In the genomic region with DNA sequence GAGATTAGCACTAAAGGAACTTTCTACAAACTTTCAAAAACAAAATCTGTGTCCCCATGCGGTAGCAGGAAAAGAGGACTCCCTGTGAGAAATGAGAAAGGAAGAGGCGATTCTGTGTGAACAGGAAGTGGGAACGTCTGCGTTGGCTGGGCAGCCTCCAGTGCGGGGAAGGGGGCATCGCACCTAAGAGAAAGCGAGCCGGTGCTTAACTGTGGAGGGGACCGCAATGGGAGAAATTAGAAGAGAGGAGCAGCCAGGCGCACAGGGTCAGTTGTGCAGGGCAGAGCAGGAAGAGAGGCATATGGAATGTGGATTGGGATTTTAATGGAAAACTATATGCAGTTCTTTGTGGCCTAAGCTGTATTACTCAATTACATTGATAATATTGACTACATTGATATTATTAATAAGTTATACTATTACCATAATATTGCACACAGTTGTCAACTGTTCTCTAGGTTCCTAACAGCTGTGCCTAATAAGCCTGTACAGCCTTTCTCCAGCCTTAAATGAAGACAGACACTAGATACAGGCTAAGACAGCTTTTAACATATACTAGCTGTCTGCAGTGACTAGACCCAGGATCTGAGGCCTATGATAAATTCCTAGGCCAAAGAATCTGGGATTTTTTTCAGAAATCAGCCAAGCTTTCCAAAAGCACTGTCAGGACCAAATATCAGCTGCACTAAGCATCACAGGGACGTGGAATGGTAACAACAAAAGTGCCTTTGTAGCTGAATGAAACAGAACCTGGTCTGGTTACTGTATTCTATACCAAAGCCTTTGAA, we compare ENCODE assay signal across 1 cellular context.
TF ChIP-seq lines count a peak whose summit lies in the region.

No MANE protein-coding gene starts in this region.

TF ChIP-seq in WTC11, 78 proteins besides CTCF, POLR2A, EP300 and RAD21 (continued from another document):
- TF ChIP-seq, protein P1, sequence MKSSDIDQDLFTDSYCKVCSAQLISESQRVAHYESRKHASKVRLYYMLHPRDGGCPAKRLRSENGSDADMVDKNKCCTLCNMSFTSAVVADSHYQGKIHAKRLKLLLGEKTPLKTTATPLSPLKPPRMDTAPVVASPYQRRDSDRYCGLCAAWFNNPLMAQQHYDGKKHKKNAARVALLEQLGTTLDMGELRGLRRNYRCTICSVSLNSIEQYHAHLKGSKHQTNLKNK (CRISPR knock-in tag; IDR thresholded peaks at IDR 0.05) = no peak
- no peak for TF ChIP-seq JAZF1 (CRISPR knock-in tag; IDR thresholded peaks at IDR 0.05)
- no peak for TF ChIP-seq OVOL2 (CRISPR knock-in tag; IDR thresholded peaks at IDR 0.05; ENCODE audit: borderline replicate concordance)
